ENCODE assay signal across 10 cellular contexts in genomic region chr2:182522930-182523541, GRCh38.
DNase-seq lines count a peak whose midpoint lies in the region; ATAC-seq and TF ChIP-seq lines count a peak whose summit lies in the region.
"Had no signal": no experiment of that assay in that cellular context is flagged by ENCODE, and none has a peak within 500 bp of the region (broad histone marks: within the 10 kb centered on the region; RNA-seq: fewer than 3 reads in every experiment).

No MANE protein-coding gene starts in this region.

- H3K9me3 ChIP-seq in SK-N-MC (ENCODE audit: low read depth, low read length): no peaks in the 10 kb centered on the region
- H3K9me3 ChIP-seq in right cardiac atrium (ENCODE audit: control insufficient read depth, low read length): no peaks in the 10 kb centered on the region
- no peaks in the 10 kb centered on the region for H3K9me3 ChIP-seq in tibial artery
- H3K9me3 ChIP-seq: upper lobe of right lung had no signal

- H3K27ac ChIP-seq in SK-N-MC (no peak overlapping the region; the same call in 1 of the 2 replicates), right cardiac atrium (ENCODE audit: low read length) (no peak overlapping the region), tibial artery (no peak overlapping the region)
- H3K27ac ChIP-seq: upper lobe of right lung had no signal

- H3K27ac Mint-ChIP-seq in T-helper 2 cell treated with Interferon-gamma antibody and Interleukin-4, amounts not matched to agents 5 μg/mL and 100 μg/mL, for 36 hours: no peak overlapping the region

- no peak overlapping the region for H3K4me3 Mint-ChIP-seq in T-helper 2 cell treated with Interferon-gamma antibody and Interleukin-4, amounts not matched to agents 5 μg/mL and 100 μg/mL, for 36 hours
- H3K4me3 Mint-ChIP-seq: naive B cell had no signal

- H3K9ac ChIP-seq in SK-N-MC (ENCODE audit: insufficient read length): peak overlapping the region; percentile 25

- H3K36me3 Mint-ChIP-seq in T-helper 2 cell treated with Interferon-gamma antibody and Interleukin-4, amounts not matched to agents 5 μg/mL and 100 μg/mL, for 36 hours (ENCODE audit: low read depth): no peaks in the 10 kb centered on the region
- H3K36me3 Mint-ChIP-seq: naive B cell had no signal

- H3K9me3 Mint-ChIP-seq in T-helper 2 cell treated with Interferon-gamma antibody and Interleukin-4, amounts not matched to agents 5 μg/mL and 100 μg/mL, for 36 hours: no peaks in the 10 kb centered on the region

- DNase-seq in SHP77 (lab: John Stamatoyannopoulos, UW) (peak; percentile 18 to 28), SHP77 treated with DMSO at 0.1 percent for 48 hours (lab: John Stamatoyannopoulos, UW) (no peak), SK-N-MC (ENCODE audit: low read depth, low spot score) (no peak), right cardiac atrium (no peak), tibial artery (no peak), RPMI8226 (no peak)
- DNase-seq in activated naive CD4-positive, alpha-beta T cell (lab: John Stamatoyannopoulos, UW): no peak
- no peak for DNase-seq in T-helper 2 cell treated with Interferon-gamma antibody and Interleukin-4, amounts not matched to agents 5 μg/mL and 100 μg/mL, for 36 hours (ENCODE audit: low spot score)
- DNase-seq: naive B cell, upper lobe of right lung had no signal

- no peaks in the 10 kb centered on the region for H3K27me3 Mint-ChIP-seq in T-helper 2 cell treated with Interferon-gamma antibody and Interleukin-4, amounts not matched to agents 5 μg/mL and 100 μg/mL, for 36 hours (ENCODE audit: low read depth)

- no peak for TF ChIP-seq CTCF in tibial artery (IDR thresholded peaks at IDR 0.05)

- H3K36me3 ChIP-seq in SK-N-MC (ENCODE audit: insufficient read depth, low read length) (no peaks in the 10 kb centered on the region), tibial artery (no peaks in the 10 kb centered on the region)
- H3K36me3 ChIP-seq: upper lobe of right lung had no signal

- H3K4me1 ChIP-seq in right cardiac atrium (ENCODE audit: control insufficient read depth, insufficient read depth, low read length): peaks cover 2% of the 10 kb centered on the region
- peaks cover 0 to 11% (median 0%) of the 10 kb centered on the region in 4 donors for H3K4me1 ChIP-seq in tibial artery
- H3K4me1 ChIP-seq: upper lobe of right lung had no signal

- peak overlapping the region; percentile 69 for H3K4me3 ChIP-seq in SK-N-MC
- peak overlapping the region; percentile 22 for H3K4me3 ChIP-seq in right cardiac atrium (ENCODE audit: low read length)
- H3K4me3 ChIP-seq in tibial artery: peak overlapping the region; percentile 28 to 29
- H3K4me3 ChIP-seq: upper lobe of right lung had no signal

- WGBS in right cardiac atrium: 36% methylated on average over 4 of the region's 4 CpGs

- no peaks in the 10 kb centered on the region for H3K4me1 Mint-ChIP-seq in T-helper 2 cell treated with Interferon-gamma antibody and Interleukin-4, amounts not matched to agents 5 μg/mL and 100 μg/mL, for 36 hours (ENCODE audit: low read depth)

- no peaks in the 10 kb centered on the region for H3K27me3 ChIP-seq in right cardiac atrium (ENCODE audit: control insufficient read depth, insufficient read depth)
- H3K27me3 ChIP-seq in tibial artery: no peaks in the 10 kb centered on the region
- H3K27me3 ChIP-seq: upper lobe of right lung had no signal

- peak in 1 of 2 donors; percentile 74 for ATAC-seq in right cardiac atrium
- ATAC-seq: upper lobe of right lung had no signal

- intact Hi-C loops in right cardiac atrium (cut with DNase I) (no loop called here), tibial artery (cut with DNase I; ENCODE audit: low total_unique reads) (no loop called here)

Comparison
In these comparisons a context has a peak if more than half of its experiments do, and no peak if none do; other contexts are left out.
1. DNase-seq: peak in SHP77 (2 of 2); none in SHP77 treated with DMSO at 0.1 percent for 48 hours (single experiment), SK-N-MC (single experiment), right cardiac atrium (0 of 3), tibial artery (0 of 2), RPMI8226 (single experiment), activated naive CD4-positive, alpha-beta T cell (0 of 4) and T-helper 2 cell treated with Interferon-gamma antibody and Interleukin-4, amounts not matched to agents 5 μg/mL and 100 μg/mL, for 36 hours (single experiment).
2. Peak in every context shown above with its lines, with median percentiles within 50 percentile points of each other: H3K4me3 ChIP-seq.